Comparison of ENCODE assay signal across 13 cellular contexts in genomic region chr3:170480111-170480510, GRCh38.
DNase-seq lines count a peak whose midpoint lies in the region; ATAC-seq and TF ChIP-seq lines count a peak whose summit lies in the region.
"Had no signal": no experiment of that assay in that cellular context is flagged by ENCODE, and none has a peak within 500 bp of the region (broad histone marks: within the 10 kb centered on the region; RNA-seq: fewer than 3 reads in every experiment).

No MANE protein-coding gene starts in this region.

- peak; percentile 26 for DNase-seq in Jurkat, Clone E6-1 (ENCODE audit: low read depth, low spot score)
- peak; percentile 60 for DNase-seq in MV-4-11 (lab: John Stamatoyannopoulos, UW)
- peak; percentile 46 for DNase-seq in UCSD-AML1 (lab: John Stamatoyannopoulos, UW; ENCODE audit: unreplicated experiment)
- no peak for DNase-seq in hepatic stellate cell (ENCODE audit: low spot score)
- no peak for DNase-seq in lower lobe of right lung
- DNase-seq: C1 segment of cervical spinal cord; CD4-positive, alpha-beta T cell; DMS79; EL; H7 had no signal

- H3K27ac ChIP-seq in temporal lobe (ENCODE audit: low read depth, low read length) (peak overlapping the region; percentile 67), lower lobe of right lung (no peak overlapping the region)

- H3K4me3 ChIP-seq in Jurkat, Clone E6-1 (ENCODE audit: low read length) = no peak overlapping the region
- H3K4me3 ChIP-seq in lower lobe of right lung = no peak overlapping the region
- H3K4me3 ChIP-seq: GM23338 had no signal

- H3K9me3 ChIP-seq in lower lobe of right lung = no peaks in the 10 kb centered on the region

- intact Hi-C loops in lower lobe of right lung (cut with DNase I) = no loop called here

- no peaks in the 10 kb centered on the region for H3K27me3 ChIP-seq in lower lobe of right lung (ENCODE audit: low read depth)

- ATAC-seq in lower lobe of right lung = no peak
- no peak for ATAC-seq in HG03520 (IDR thresholded peaks at IDR 0.05; ENCODE audit: unreplicated experiment)
- ATAC-seq: GM23338 had no signal

- H3K36me3 ChIP-seq in lower lobe of right lung = no peaks in the 10 kb centered on the region

- H3K4me1 ChIP-seq in lower lobe of right lung = no peaks in the 10 kb centered on the region

- TF ChIP-seq CTCF in lower lobe of right lung (IDR thresholded peaks at IDR 0.05) = no peak

Comparison
In these comparisons a context has a peak if more than half of its experiments do, and no peak if none do; other contexts are left out.
1. DNase-seq: peak in Jurkat, Clone E6-1 (single experiment), MV-4-11 (single experiment) and UCSD-AML1 (single experiment); none in hepatic stellate cell (single experiment) and lower lobe of right lung (single experiment).